17 cellular contexts compared by ENCODE assay signal in the genomic region with DNA sequence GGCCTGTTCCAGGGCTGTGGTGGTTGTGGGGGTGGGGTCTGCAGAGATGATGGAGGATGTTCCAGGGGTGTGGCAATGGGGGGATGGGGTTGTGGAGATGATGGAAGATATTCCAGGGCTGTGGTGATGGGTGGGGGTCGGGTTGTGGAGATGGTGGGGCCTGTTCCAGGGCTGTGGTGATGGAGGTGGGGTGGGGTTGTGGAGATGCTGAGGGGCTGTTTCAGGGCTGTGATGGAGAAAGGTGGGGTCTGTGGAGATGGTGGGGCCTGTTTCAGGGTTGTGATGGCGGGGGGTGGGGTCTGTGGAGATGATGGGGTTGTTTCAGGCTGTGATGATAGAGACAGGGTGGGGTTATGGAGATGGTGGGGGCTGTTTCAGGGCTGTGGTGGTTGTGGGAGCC.
"Had no signal": no experiment of that assay in that cellular context is flagged by ENCODE, and none has a peak within 500 bp of the region (broad histone marks: within the 10 kb centered on the region; RNA-seq: fewer than 3 reads in every experiment).

No MANE protein-coding gene starts in this region.

- ATAC-seq: effector memory CD8-positive, alpha-beta T cell; left ventricle myocardium superior; lower lobe of right lung; mucosa of descending colon; natural killer cell treated with Interleukin-12 subunit alpha and Interleukin-12 subunit beta and Interleukin-15 and Interleukin-18, amount 100 ng/mL, for 72 hours; right cardiac atrium had no signal

- H3K4me1 ChIP-seq: lower lobe of right lung, prostate gland, sigmoid colon, thyroid gland, upper lobe of left lung, uterus had no signal

- H3K27ac Mint-ChIP-seq: effector memory CD8-positive, alpha-beta T cell; naive B cell; natural killer cell treated with Interleukin-12 subunit alpha and Interleukin-12 subunit beta and Interleukin-15 and Interleukin-18, amount 100 ng/mL, for 72 hours; neural progenitor cell; stimulated activated naive CD8-positive, alpha-beta T cell treated with anti-CD3 and anti-CD28 coated beads, Interleukin-15, amount 100 ng/mL, for 72 hours had no signal

- H3K4me3 Mint-ChIP-seq: effector memory CD8-positive, alpha-beta T cell; naive B cell; natural killer cell treated with Interleukin-12 subunit alpha and Interleukin-12 subunit beta and Interleukin-15 and Interleukin-18, amount 100 ng/mL, for 72 hours; neural progenitor cell; stimulated activated naive CD8-positive, alpha-beta T cell treated with anti-CD3 and anti-CD28 coated beads, Interleukin-15, amount 100 ng/mL, for 72 hours had no signal

- DNase-seq: central memory CD4-positive, alpha-beta T cell; dermis blood vessel endothelial cell; effector memory CD8-positive, alpha-beta T cell; left ventricle myocardium superior; lower lobe of right lung; mucosa of descending colon; naive B cell; right cardiac atrium; sigmoid colon; stimulated activated naive CD4-positive, alpha-beta T cell; stimulated activated naive CD8-positive, alpha-beta T cell treated with anti-CD3 and anti-CD28 coated beads, Interleukin-15, amount 100 ng/mL, for 72 hours; thyroid gland; upper lobe of left lung; uterus had no signal

- H3K9me3 Mint-ChIP-seq: effector memory CD8-positive, alpha-beta T cell; natural killer cell treated with Interleukin-12 subunit alpha and Interleukin-12 subunit beta and Interleukin-15 and Interleukin-18, amount 100 ng/mL, for 72 hours had no signal

- H3K36me3 ChIP-seq: lower lobe of right lung, neural progenitor cell, prostate gland, sigmoid colon, thyroid gland, upper lobe of left lung, uterus had no signal

- H3K36me3 Mint-ChIP-seq: naive B cell; natural killer cell treated with Interleukin-12 subunit alpha and Interleukin-12 subunit beta and Interleukin-15 and Interleukin-18, amount 100 ng/mL, for 72 hours; neural progenitor cell had no signal

- H3K27me3 ChIP-seq: neural progenitor cell, sigmoid colon, thyroid gland, upper lobe of left lung, uterus had no signal

- H3K9me3 ChIP-seq: lower lobe of right lung, mucosa of descending colon, prostate gland, sigmoid colon, thyroid gland, upper lobe of left lung, uterus had no signal

- H3K27ac ChIP-seq: lower lobe of right lung, neural progenitor cell, prostate gland, sigmoid colon, thyroid gland, upper lobe of left lung, uterus had no signal

- H3K9ac ChIP-seq: neural progenitor cell had no signal

- H3K4me3 ChIP-seq: lower lobe of right lung, mucosa of descending colon, neural progenitor cell, prostate gland, sigmoid colon, thyroid gland, upper lobe of left lung, uterus had no signal

- H3K27me3 Mint-ChIP-seq: stimulated activated naive CD8-positive, alpha-beta T cell treated with anti-CD3 and anti-CD28 coated beads, Interleukin-15, amount 100 ng/mL, for 72 hours had no signal
